Comparison of ENCODE assay signal across 25 cellular contexts in the genomic region with DNA sequence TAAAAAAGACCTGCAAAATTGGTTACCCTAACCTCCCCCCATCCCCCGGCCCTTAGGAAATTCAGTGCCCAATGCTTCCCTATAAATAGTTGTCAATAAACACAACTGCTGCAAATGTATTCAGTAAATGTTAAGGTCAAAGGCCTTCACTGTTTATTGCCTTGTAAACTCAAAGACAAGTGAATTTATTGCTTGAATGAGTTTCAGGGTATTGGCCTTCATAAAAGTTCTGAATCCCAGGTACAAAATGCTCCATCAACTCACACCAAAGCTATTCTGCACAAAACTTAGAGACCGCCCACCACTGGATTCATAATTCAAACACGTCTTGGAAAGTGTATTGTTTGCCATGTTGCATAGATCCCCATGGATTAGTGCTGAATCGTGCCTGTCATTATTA.
"Had no signal": no experiment of that assay in that cellular context is flagged by ENCODE, and none has a peak within 500 bp of the region (broad histone marks: within the 10 kb centered on the region; RNA-seq: fewer than 3 reads in every experiment).

No MANE protein-coding gene starts in this region.

- H3K27ac ChIP-seq: breast epithelium, esophagus squamous epithelium, heart right ventricle, right atrium auricular region, suprapubic skin, tibial artery, upper lobe of right lung had no signal

- H3K27me3 ChIP-seq: breast epithelium, right atrium auricular region, suprapubic skin, tibial artery, upper lobe of right lung had no signal

- H3K4me3 ChIP-seq: breast epithelium, esophagus squamous epithelium, heart right ventricle, right atrium auricular region, suprapubic skin, tibial artery, upper lobe of right lung had no signal

- H3K36me3 ChIP-seq: breast epithelium, esophagus squamous epithelium, heart right ventricle, right atrium auricular region, suprapubic skin, tibial artery, upper lobe of right lung had no signal

- FAIRE-seq: colon had no signal

- H3K9me3 ChIP-seq: breast epithelium, esophagus squamous epithelium, heart right ventricle, right atrium auricular region, suprapubic skin, tibial artery, upper lobe of right lung had no signal

- ATAC-seq: activated CD8-positive, alpha-beta T cell treated with anti-CD3 and anti-CD28 coated beads for 36 hours; activated naive CD4-positive, alpha-beta T cell treated with anti-CD3 and anti-CD28 coated beads, Interleukin-2, amount 50 U/mL, for 72 hours; heart right ventricle; left ventricle myocardium superior; naive thymus-derived CD4-positive, alpha-beta T cell; upper lobe of right lung; WTC11 had no signal

- H3K4me1 ChIP-seq: breast epithelium, suprapubic skin had no signal

- DNase-seq: activated CD4-positive, alpha-beta T cell treated with anti-CD3 and anti-CD28 coated beads for 1 hour; activated CD4-positive, alpha-beta T cell treated with anti-CD3 and anti-CD28 coated beads, Interleukin-2, amount 10 ng/mL, durations not matched to agents 7 days and 5 days; activated CD8-positive, alpha-beta T cell treated with anti-CD3 and anti-CD28 coated beads for 36 hours; activated naive CD4-positive, alpha-beta T cell; activated T-cell treated with anti-CD3 and anti-CD28 coated beads, Interleukin-2, amount 50 U/mL, for 48 hours; dermis blood vessel endothelial cell; effector CD4-positive, alpha-beta T cell; esophagus squamous epithelium; foreskin melanocyte; heart right ventricle; kidney glomerular epithelial cell; left ventricle myocardium superior; mammary epithelial cell; naive thymus-derived CD4-positive, alpha-beta T cell; occipital lobe; stimulated activated naive CD4-positive, alpha-beta T cell; T-helper 2 cell; tibial artery; upper lobe of right lung had no signal
